18 cellular contexts compared by ENCODE assay signal in the genomic region with DNA sequence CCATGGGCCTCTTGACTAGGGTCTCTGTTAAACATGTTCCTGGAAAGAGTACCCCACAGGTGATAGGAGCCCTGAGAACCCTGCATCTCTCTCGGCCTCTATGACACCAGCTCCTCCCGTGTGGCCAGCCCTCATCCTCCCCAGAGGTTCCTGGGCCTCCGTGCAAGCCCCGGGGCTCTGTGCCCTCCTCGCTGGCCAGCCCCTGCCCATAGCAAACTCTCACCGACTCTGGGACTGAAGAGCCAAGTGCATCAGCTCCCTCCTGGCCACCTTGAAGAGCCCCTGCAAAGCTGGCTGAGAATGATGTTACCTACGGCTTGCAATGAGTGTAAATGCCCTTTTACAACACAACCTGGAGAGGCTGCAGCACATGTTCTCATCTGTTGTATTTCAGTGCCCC.
A peak's percentile ranks its signal among the peaks of the same experiment; 100 is the strongest.
DNase-seq lines count a peak whose midpoint lies in the region; ATAC-seq and TF ChIP-seq lines count a peak whose summit lies in the region.
"Had no signal": no experiment of that assay in that cellular context is flagged by ENCODE, and none has a peak within 500 bp of the region (broad histone marks: within the 10 kb centered on the region; RNA-seq: fewer than 3 reads in every experiment).

No MANE protein-coding gene starts in this region.

- H4K20me1 ChIP-seq in osteoblast (ENCODE audit: insufficient read depth, low read length), result no peaks in the 10 kb centered on the region
- H4K20me1 ChIP-seq: BLaER1 had no signal

- H3K79me2 ChIP-seq in osteoblast (ENCODE audit: insufficient read depth, low read length), result no peaks in the 10 kb centered on the region

- H3K4me2 ChIP-seq in osteoblast (ENCODE audit: insufficient read depth, low read length), result no peak overlapping the region
- H3K4me2 ChIP-seq: BLaER1 had no signal

- ATAC-seq in stimulated activated naive B cell treated with anti-CD40 and anti-IgM and Interleukin-4, amounts not matched to agents 10 μg/mL and 1 μg/mL and 100 μg/mL, for 72 hours (replicated peaks), result no peak
- ATAC-seq: CD8-positive, alpha-beta T cell had no signal

- peaks cover 0 to 3% of the 10 kb centered on the region in 2 donors for H3K27me3 Mint-ChIP-seq in stimulated activated naive B cell treated with anti-CD40 and anti-IgM and Interleukin-4, amounts not matched to agents 10 μg/mL and 1 μg/mL and 100 μg/mL, for 72 hours
- H3K27me3 Mint-ChIP-seq: B cell; CD4-positive, CD25-positive, alpha-beta regulatory T cell had no signal

- no peaks in the 10 kb centered on the region for H3K36me3 ChIP-seq in osteoblast (ENCODE audit: insufficient read depth, low read length)
- H3K36me3 ChIP-seq: BLaER1, HAP-1 had no signal

- H3K4me3 ChIP-seq in osteoblast (ENCODE audit: insufficient read depth, low read length), result no peak overlapping the region
- H3K4me3 ChIP-seq: BLaER1, HAP-1 had no signal

- TF ChIP-seq CTCF in osteoblast (IDR thresholded peaks at IDR 0.05; ENCODE audit: extremely low read depth, low read depth, low read length), result no peak

- H3K4me1 Mint-ChIP-seq in stimulated activated naive B cell treated with anti-CD40 and anti-IgM and Interleukin-4, amounts not matched to agents 10 μg/mL and 1 μg/mL and 100 μg/mL, for 72 hours, result peaks cover 21 to 41% of the 10 kb centered on the region in 2 donors
- H3K4me1 Mint-ChIP-seq: CD4-positive, CD25-positive, alpha-beta regulatory T cell had no signal

- no peak overlapping the region for H3K4me3 Mint-ChIP-seq in stimulated activated naive B cell treated with anti-CD40 and anti-IgM and Interleukin-4, amounts not matched to agents 10 μg/mL and 1 μg/mL and 100 μg/mL, for 72 hours
- H3K4me3 Mint-ChIP-seq: B cell; CD4-positive, CD25-positive, alpha-beta regulatory T cell; CD8-positive, alpha-beta T cell; HFFc6 had no signal

- no peaks in the 10 kb centered on the region for H3K4me1 ChIP-seq in osteoblast (ENCODE audit: insufficient read depth, low read length)
- H3K4me1 ChIP-seq: BLaER1 had no signal

- H3K9me3 ChIP-seq in osteoblast (ENCODE audit: low read depth, low read length), result no peaks in the 10 kb centered on the region
- H3K9me3 ChIP-seq: BLaER1, Caco-2, HAP-1 had no signal

- H3K27ac ChIP-seq in osteoblast (ENCODE audit: low read depth, low read length), result no peak overlapping the region
- H3K27ac ChIP-seq: 22Rv1, BLaER1, C4-2B had no signal

- H3K27me3 ChIP-seq in osteoblast (ENCODE audit: insufficient read depth, low read length), result no peaks in the 10 kb centered on the region
- H3K27me3 ChIP-seq: BLaER1 had no signal

- peak overlapping the region; percentile 14 for H3K27ac Mint-ChIP-seq in stimulated activated naive B cell treated with anti-CD40 and anti-IgM and Interleukin-4, amounts not matched to agents 10 μg/mL and 1 μg/mL and 100 μg/mL, for 72 hours
- H3K27ac Mint-ChIP-seq: B cell; CD4-positive, CD25-positive, alpha-beta regulatory T cell; CD8-positive, alpha-beta T cell; HFFc6 had no signal

- peak; percentile 51 for DNase-seq in activated CD8-positive, alpha-beta memory T cell treated with anti-CD3 and anti-CD28 coated beads for 24 hours
- no peak for DNase-seq in activated CD8-positive, alpha-beta memory T cell treated with anti-CD3 and anti-CD28 coated beads, Interleukin-2, amount 50 U/mL, for 4 hours
- peak; percentile 55 for DNase-seq in osteoblast (ENCODE audit: insufficient read length, low spot score, missing footprints)
- DNase-seq in stimulated activated naive B cell treated with anti-CD40 and anti-IgM and Interleukin-4, amounts not matched to agents 10 μg/mL and 1 μg/mL and 100 μg/mL, for 72 hours, result no peak
- no peak for DNase-seq in activated T-cell treated with anti-CD3 and anti-CD28 coated beads, Interleukin-2, amount 50 U/mL, for 1 hour
- no peak for DNase-seq in NCI-H1417 (lab: John Stamatoyannopoulos, UW)
- DNase-seq: Caco-2; CD4-positive, CD25-positive, alpha-beta regulatory T cell; CD8-positive, alpha-beta T cell; DMS153; DND-41; GOT3; HFFc6 had no signal

- no peaks in the 10 kb centered on the region for H3K9me3 Mint-ChIP-seq in stimulated activated naive B cell treated with anti-CD40 and anti-IgM and Interleukin-4, amounts not matched to agents 10 μg/mL and 1 μg/mL and 100 μg/mL, for 72 hours
- H3K9me3 Mint-ChIP-seq: CD4-positive, CD25-positive, alpha-beta regulatory T cell; CD8-positive, alpha-beta T cell; HFFc6 had no signal

- H3K36me3 Mint-ChIP-seq in stimulated activated naive B cell treated with anti-CD40 and anti-IgM and Interleukin-4, amounts not matched to agents 10 μg/mL and 1 μg/mL and 100 μg/mL, for 72 hours, result no peaks in the 10 kb centered on the region
- H3K36me3 Mint-ChIP-seq: CD4-positive, CD25-positive, alpha-beta regulatory T cell; CD8-positive, alpha-beta T cell had no signal

- no peak overlapping the region for H2AFZ ChIP-seq in osteoblast (ENCODE audit: low read length)

Comparison
In these comparisons a context has a peak if more than half of its experiments do, and no peak if none do; other contexts are left out.
1. DNase-seq: peak in activated CD8-positive, alpha-beta memory T cell treated with anti-CD3 and anti-CD28 coated beads for 24 hours (single experiment) and osteoblast (single experiment); none in activated CD8-positive, alpha-beta memory T cell treated with anti-CD3 and anti-CD28 coated beads, Interleukin-2, amount 50 U/mL, for 4 hours (single experiment), stimulated activated naive B cell treated with anti-CD40 and anti-IgM and Interleukin-4, amounts not matched to agents 10 μg/mL and 1 μg/mL and 100 μg/mL, for 72 hours (single experiment), activated T-cell treated with anti-CD3 and anti-CD28 coated beads, Interleukin-2, amount 50 U/mL, for 1 hour (single experiment) and NCI-H1417 (0 of 3).